Comparison of ENCODE assay signal across 3 cellular contexts in the genomic region with DNA sequence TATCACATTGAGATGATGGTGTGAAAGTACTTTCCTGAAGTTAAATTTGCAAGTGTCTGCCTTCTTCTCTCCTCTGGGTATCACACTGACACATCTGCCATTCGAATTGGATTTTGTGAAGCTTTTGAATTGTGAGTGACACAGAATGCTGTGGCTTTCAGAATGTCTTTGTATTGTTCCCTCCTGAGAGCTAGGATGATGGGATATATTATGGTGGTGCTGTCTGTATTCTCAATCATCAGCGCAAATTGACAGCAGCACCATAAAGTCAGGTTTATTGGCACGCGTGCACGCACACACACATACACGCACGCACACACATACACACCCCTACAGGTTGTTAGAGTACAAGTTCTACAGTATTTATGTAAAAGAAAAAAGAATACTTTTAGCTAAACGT.
"Had no signal": no experiment of that assay in that cellular context is flagged by ENCODE, and none has a peak within 500 bp of the region (broad histone marks: within the 10 kb centered on the region; RNA-seq: fewer than 3 reads in every experiment).

No MANE protein-coding gene starts in this region.

- DNase-seq: GDM1, GF-D8 had no signal

- H3K4me3 ChIP-seq: GM12878 had no signal
